In genomic region chr19:6372594-6373095, GRCh38 we compare ENCODE assay signal across 8 cellular contexts. TPM values are rescaled to one million over a fixed set of nuclear protein-coding genes. Genes with fewer than 3 reads are reported as not detected.
DNase-seq lines count a peak whose midpoint lies in the region; ATAC-seq and TF ChIP-seq lines count a peak whose summit lies in the region.

ALKBH7 (plus strand) TSS chr19:6372794; CDS start chr19:6372821, 27 bp downstream.

- peak within 1 kb of the TSS; percentile 79 for H3K4me3 Mint-ChIP-seq in chondrocyte (ENCODE audit: unreplicated experiment)

- H3K36me3 Mint-ChIP-seq in chondrocyte (ENCODE audit: low read depth) = peaks cover 5% of the 10 kb centered on the region

- DNase-seq in AG08396 (ENCODE audit: low spot score) (peak; percentile 97), NCI-H446 (lab: John Stamatoyannopoulos, UW) (peak; percentile 99 to 100), chondrocyte (ENCODE audit: low spot score) (peak; percentile 98), islet precursor cell (peak; percentile 99)
- DNase-seq in activated CD4-positive, alpha-beta T cell treated with anti-CD3 and anti-CD28 coated beads for 24 hours (ENCODE audit: low read depth in 2 of 2) = peak; percentile 90 to 96
- peak; percentile 89 for DNase-seq in stimulated activated CD4-positive, alpha-beta T cell treated with anti-CD3 and anti-CD28 coated beads, Interleukin-12 subunit alpha, Interleukin-12 subunit beta, amount 100 ng/mL, for 4 hours

- H3K4me1 Mint-ChIP-seq in chondrocyte (ENCODE audit: low read depth) = peaks cover 31% of the 10 kb centered on the region

- TF ChIP-seq CTCF in chondrocyte (IDR thresholded peaks at IDR 0.05) = peak; percentile 15

- no peaks in the 10 kb centered on the region for H3K27me3 Mint-ChIP-seq in chondrocyte (ENCODE audit: low read depth)

- ATAC-seq in GM19025 (IDR thresholded peaks at IDR 0.05; ENCODE audit: low read depth, unreplicated experiment) = peak; percentile 70
- ATAC-seq in HG03342 (IDR thresholded peaks at IDR 0.05; ENCODE audit: unreplicated experiment) = peak; percentile 74

- H3K27ac Mint-ChIP-seq in chondrocyte (ENCODE audit: unreplicated experiment) = peak within 1 kb of the TSS; percentile 97

- no peaks in the 10 kb centered on the region for H3K9me3 Mint-ChIP-seq in chondrocyte (ENCODE audit: low read depth)

RNA-seq across cellular contexts. Expression of gene ALKBH7, which starts in this region (rescaled TPM):
- total RNA-seq in chondrocyte = 46.0 to 74.3 TPM (median 71.7 TPM) in 3 replicates

Comparison
In these comparisons a context has a peak if more than half of its experiments do, and no peak if none do; other contexts are left out.
1. Peak in every context shown above with its lines: DNase-seq and ATAC-seq.